Comparison of ENCODE assay signal across 10 cellular contexts in the genomic region with DNA sequence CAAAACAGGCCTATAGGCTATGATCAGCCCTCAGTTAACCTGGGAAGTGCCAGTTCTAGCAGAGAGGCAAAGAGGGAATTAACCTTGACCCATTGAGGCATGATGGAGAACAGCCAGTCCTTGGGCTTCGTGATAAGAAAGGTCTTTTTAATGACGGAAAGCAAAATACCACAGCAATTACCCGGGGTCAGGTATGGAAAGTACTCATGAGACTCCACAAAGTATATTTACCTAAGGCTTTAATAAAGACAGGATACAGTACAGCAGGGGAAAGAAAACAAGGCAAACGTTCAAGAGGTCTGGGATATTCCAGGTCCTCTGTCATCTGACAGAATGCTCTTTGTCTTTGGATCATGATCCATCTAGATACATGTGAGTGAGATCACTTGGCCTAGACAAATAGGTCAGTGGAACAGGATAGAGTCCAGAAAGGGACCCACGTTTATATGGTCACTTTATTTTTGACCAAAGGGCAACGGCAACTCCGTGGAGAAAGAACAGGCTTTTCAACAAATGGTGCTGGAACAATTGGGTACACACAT. TPM values are rescaled to one million over a fixed set of nuclear protein-coding genes. Genes with fewer than 3 reads are reported as not detected.
A peak's percentile ranks its signal among the peaks of the same experiment; 100 is the strongest.
DNase-seq lines count a peak whose midpoint lies in the region; ATAC-seq and TF ChIP-seq lines count a peak whose summit lies in the region.
"Had no signal": no experiment of that assay in that cellular context is flagged by ENCODE, and none has a peak within 500 bp of the region (broad histone marks: within the 10 kb centered on the region; RNA-seq: fewer than 3 reads in every experiment).

No MANE protein-coding gene starts in this region.

- H3K9me3 ChIP-seq in mammary epithelial cell (replicated peaks; ENCODE audit: insufficient read depth, low read length): no peaks in the 10 kb centered on the region
- no peaks in the 10 kb centered on the region for H3K9me3 ChIP-seq in SK-N-MC (ENCODE audit: low read depth, low read length)
- H3K9me3 ChIP-seq in thyroid gland: no peaks in the 10 kb centered on the region
- no peaks in the 10 kb centered on the region for H3K9me3 ChIP-seq in sigmoid colon
- H3K9me3 ChIP-seq in ascending aorta: no peaks in the 10 kb centered on the region

- no peak for TF ChIP-seq EP300 in sigmoid colon (IDR thresholded peaks at IDR 0.05)

- no TSS peak for BruUV-seq in MCF 10A (replicated peaks; lab: Mats Ljungman, UMichigan)
- no TSS peak for BruUV-seq in mammary epithelial cell (replicated peaks; lab: Mats Ljungman, UMichigan)

- no peaks in the 10 kb centered on the region for H3K27me3 Mint-ChIP-seq in MCF 10A (ENCODE audit: insufficient read depth, unreplicated experiment)
- no peaks in the 10 kb centered on the region for H3K27me3 Mint-ChIP-seq in activated naive CD4-positive, alpha-beta T cell treated with anti-CD3 and anti-CD28 coated beads for 36 hours (ENCODE audit: low read depth)
- H3K27me3 Mint-ChIP-seq: central memory CD8-positive, alpha-beta T cell had no signal

- peaks cover 90% of the 10 kb centered on the region for H3K79me2 ChIP-seq in mammary epithelial cell (ENCODE audit: insufficient read depth, low read length)

- H3K9me3 Mint-ChIP-seq in MCF 10A (ENCODE audit: unreplicated experiment): no peaks in the 10 kb centered on the region
- H3K9me3 Mint-ChIP-seq in activated naive CD4-positive, alpha-beta T cell treated with anti-CD3 and anti-CD28 coated beads for 36 hours: no peaks in the 10 kb centered on the region
- H3K9me3 Mint-ChIP-seq: central memory CD8-positive, alpha-beta T cell had no signal

- H3K4me1 ChIP-seq in mammary epithelial cell (ENCODE audit: insufficient read depth, low read length) (peaks cover 32% of the 10 kb centered on the region), thyroid gland (peaks cover 37 to 42% of the 10 kb centered on the region in 2 donors), sigmoid colon (peaks cover 0 to 15% (median 4%) of the 10 kb centered on the region in 4 donors), ascending aorta (peaks cover 3 to 29% of the 10 kb centered on the region in 2 donors)

- H3K4me3 ChIP-seq in mammary epithelial cell (replicated peaks in 1 of 3; ENCODE audit: insufficient read depth in 1 of 3, low read depth in 2 of 3, low read length in 3 of 3) (no peak overlapping the region), SK-N-MC (no peak overlapping the region), thyroid gland (replicated peaks in 1 of 3) (no peak overlapping the region), sigmoid colon (no peak overlapping the region), ascending aorta (no peak overlapping the region)
- H3K4me3 ChIP-seq: lung had no signal

- H3K4me3 Mint-ChIP-seq in MCF 10A (ENCODE audit: unreplicated experiment): peak overlapping the region; percentile 49
- no peak overlapping the region for H3K4me3 Mint-ChIP-seq in activated naive CD4-positive, alpha-beta T cell treated with anti-CD3 and anti-CD28 coated beads for 36 hours
- H3K4me3 Mint-ChIP-seq: central memory CD8-positive, alpha-beta T cell had no signal

- no peak for DNase-seq in MCF 10A (ENCODE audit: unreplicated experiment)
- no peak for DNase-seq in mammary epithelial cell
- no peak for DNase-seq in SK-N-MC (ENCODE audit: low read depth, low spot score)
- no peak for DNase-seq in left colon
- DNase-seq in thyroid gland: no peak
- no peak for DNase-seq in sigmoid colon
- DNase-seq in ascending aorta (ENCODE audit: low spot score in 2 of 2): no peak
- no peak for DNase-seq in activated naive CD4-positive, alpha-beta T cell treated with anti-CD3 and anti-CD28 coated beads for 36 hours

- intact Hi-C loops in MCF 10A (cut with micrococcal nuclease) (no loop called here), mammary epithelial cell (cut with micrococcal nuclease) (no loop called here), left colon (cut with DNase I, micrococcal nuclease) (no loop called here), thyroid gland (cut with DNase I) (no loop called here), sigmoid colon (cut with DNase I) (no loop called here), ascending aorta (cut with DNase I) (no loop called here)
- intact Hi-C loops in activated naive CD4-positive, alpha-beta T cell treated with anti-CD3 and anti-CD28 coated beads for 36 hours (cut with micrococcal nuclease): no loop called here

- H4K20me1 ChIP-seq in mammary epithelial cell (ENCODE audit: insufficient read depth, low read length): no peaks in the 10 kb centered on the region

- POLR2A ChIA-PET in MCF 10A (lab: Yijun Ruan, JAX): interaction anchor here (1.0 to 6.4 kb wide), 4 partner anchors 11 to 183 kb away, joined by 5 to 44 read pairs (median 20); a partner anchor contains a TSS

- peak overlapping the region; percentile 97 for H3K27ac Mint-ChIP-seq in MCF 10A (ENCODE audit: low read depth, unreplicated experiment)
- no peak overlapping the region for H3K27ac Mint-ChIP-seq in activated naive CD4-positive, alpha-beta T cell treated with anti-CD3 and anti-CD28 coated beads for 36 hours

- TF ChIP-seq POLR2A in thyroid gland (IDR thresholded peaks at IDR 0.05): no peak
- no peak for TF ChIP-seq POLR2A in sigmoid colon (IDR thresholded peaks at IDR 0.05)

- TF ChIP-seq CTCF in MCF 10A (IDR thresholded peaks at IDR 0.05; ENCODE audit: unreplicated experiment) (no peak), mammary epithelial cell (conservative IDR thresholded peaks at IDR 0.05 in 1 of 2, IDR thresholded peaks at IDR 0.05 in 1 of 2; ENCODE audit: extremely low read depth in 1 of 2, insufficient read depth in 1 of 2, low read depth in 1 of 2, low read length in 2 of 2) (no peak), thyroid gland (IDR thresholded peaks at IDR 0.05) (no peak), sigmoid colon (IDR thresholded peaks at IDR 0.05) (no peak), ascending aorta (IDR thresholded peaks at IDR 0.05) (no peak)

- ATAC-seq in left colon: peak; percentile 44

- CTCF ChIA-PET in MCF 10A (lab: Yijun Ruan, JAX) (interaction anchor here (0.6 kb wide), 1 partner anchor 24 kb away, joined by 4 read pairs; no protein-coding TSS in a partner anchor), mammary epithelial cell (lab: Charles Lee; ENCODE audit: low non-redundant PET) (no interaction called here)
- CTCF ChIA-PET in activated naive CD4-positive, alpha-beta T cell treated with anti-CD3 and anti-CD28 coated beads for 36 hours (lab: Charles Lee): no interaction called here

- H3K9ac ChIP-seq in mammary epithelial cell (ENCODE audit: insufficient read depth, low read length) (no peak overlapping the region), SK-N-MC (ENCODE audit: insufficient read length) (no peak overlapping the region)

- WGBS in mammary epithelial cell (ENCODE audit: low coverage, missing lambda C conversion rate): 55% methylated on average over 6 of the region's 7 CpGs
- WGBS in thyroid gland, 2 donors: 61 to 64% methylated on average over 7 of the region's 7 CpGs
- 20 to 67% methylated on average over 7 of the region's 7 CpGs for WGBS in sigmoid colon, 2 donors

- no peaks in the 10 kb centered on the region for H3K36me3 ChIP-seq in mammary epithelial cell (ENCODE audit: insufficient read depth, low read length)
- H3K36me3 ChIP-seq in SK-N-MC (ENCODE audit: insufficient read depth, low read length): no peaks in the 10 kb centered on the region
- no peaks in the 10 kb centered on the region for H3K36me3 ChIP-seq in thyroid gland
- H3K36me3 ChIP-seq in sigmoid colon: no peaks in the 10 kb centered on the region
- H3K36me3 ChIP-seq in ascending aorta: no peaks in the 10 kb centered on the region

- H3K27ac ChIP-seq in mammary epithelial cell (ENCODE audit: insufficient read depth, low read depth, low read length) (no peak overlapping the region), SK-N-MC (peak overlapping the region; percentile 91; the same call in 1 of the 2 replicates), thyroid gland (peak overlapping the region in 2 of 3 donors; percentile 12 to 14), sigmoid colon (no peak overlapping the region), ascending aorta (no peak overlapping the region)

- H3K36me3 Mint-ChIP-seq in MCF 10A (ENCODE audit: insufficient read depth, unreplicated experiment): peaks cover 20% of the 10 kb centered on the region
- H3K36me3 Mint-ChIP-seq in activated naive CD4-positive, alpha-beta T cell treated with anti-CD3 and anti-CD28 coated beads for 36 hours (ENCODE audit: low read depth): no peaks in the 10 kb centered on the region

- H3K4me2 ChIP-seq in mammary epithelial cell (ENCODE audit: insufficient read depth, low read depth, low read length): no peak overlapping the region

- no peaks in the 10 kb centered on the region for H3K27me3 ChIP-seq in mammary epithelial cell (ENCODE audit: insufficient read depth, low read length)
- no peaks in the 10 kb centered on the region for H3K27me3 ChIP-seq in thyroid gland
- no peaks in the 10 kb centered on the region for H3K27me3 ChIP-seq in sigmoid colon
- H3K27me3 ChIP-seq in ascending aorta: no peaks in the 10 kb centered on the region

- dilution Hi-C loops in mammary epithelial cell (cut with HindIII; ENCODE audit: low sequenced_read_pairs): no loop called here

- H2AFZ ChIP-seq in mammary epithelial cell (ENCODE audit: low read depth, low read length): no peak overlapping the region

- in situ Hi-C loops in mammary epithelial cell (cut with MboI; ENCODE audit: low sequenced_read_pairs in 2 of 2): no loop called here

- peaks cover 60% of the 10 kb centered on the region for H3K4me1 Mint-ChIP-seq in MCF 10A (ENCODE audit: insufficient read depth, unreplicated experiment)
- H3K4me1 Mint-ChIP-seq in activated naive CD4-positive, alpha-beta T cell treated with anti-CD3 and anti-CD28 coated beads for 36 hours (ENCODE audit: low read depth): peaks cover 34% of the 10 kb centered on the region

RNA-seq across cellular contexts. Expression of a gene that starts 52.2 kb away (rescaled TPM):
- total RNA-seq in MCF 10A (2022) (46.7 and 56.2 TPM in 2 replicates), mammary epithelial cell (10 to 100 TPM; 20.7 to 32.9 TPM), left colon (1 to 10 TPM; 4.2 to 4.7 TPM), thyroid gland (10 to 100 TPM; 15.8 to 23.9 (median 20.9) TPM), sigmoid colon (10 to 100 TPM in 2 of 4 donors, 1 to 10 TPM in 2; 7.3 to 18.3 (median 9.9) TPM), ascending aorta (6.1 TPM)
- polyA plus RNA-seq in mammary epithelial cell (7.4 TPM), sigmoid colon (1 to 10 TPM in 1 of 3 donors, under 1 TPM in 2; 0.60 to 2.7 (median 0.92) TPM)
- 35.2 TPM for polyA minus RNA-seq in mammary epithelial cell
- total RNA-seq in activated naive CD4-positive, alpha-beta T cell treated with anti-CD3 and anti-CD28 coated beads for 36 hours: 10 to 100 TPM in 1 of 2 experiments, 1 to 10 TPM in 1; 8.3 to 11.3 TPM

Comparison
In these comparisons a context has a peak if more than half of its experiments do, and no peak if none do; other contexts are left out.
1. H3K27ac ChIP-seq: peak in SK-N-MC (single experiment) and thyroid gland (2 of 3); none in mammary epithelial cell (single experiment), sigmoid colon (0 of 4) and ascending aorta (0 of 2).